8 cellular contexts compared by ENCODE assay signal in genomic region chr10:99658622-99659030, GRCh38. TPM values are rescaled to one million over a fixed set of nuclear protein-coding genes. Genes with fewer than 3 reads are reported as not detected.
A peak's percentile ranks its signal among the peaks of the same experiment; 100 is the strongest.
DNase-seq lines count a peak whose midpoint lies in the region; ATAC-seq and TF ChIP-seq lines count a peak whose summit lies in the region.

No MANE protein-coding gene starts in this region.

- TF ChIP-seq POLR2A in upper lobe of left lung (IDR thresholded peaks at IDR 0.05) = no peak

- ATAC-seq in upper lobe of left lung (ENCODE audit: low FRiP score in 2 of 2) = peak; percentile 21 to 57
- no peak for ATAC-seq in HG02759 (IDR thresholded peaks at IDR 0.05; ENCODE audit: unreplicated experiment)
- ATAC-seq in GM19324 (IDR thresholded peaks at IDR 0.05; ENCODE audit: low FRiP score, unreplicated experiment) = no peak

- 6 to 19% methylated on average over 24 of the region's 24 CpGs for WGBS in upper lobe of left lung, 2 donors

- H3K79me2 ChIP-seq in osteoblast (ENCODE audit: insufficient read depth, low read length) = peaks cover 49% of the 10 kb centered on the region

- peak overlapping the region; percentile 82 for H3K4me3 Mint-ChIP-seq in activated T-cell treated with anti-CD3 and anti-CD28 coated beads, Interleukin-2, amount 50 U/mL, for 24 hours

- TF ChIP-seq EP300 in upper lobe of left lung (IDR thresholded peaks at IDR 0.05) = peak in 1 of 4 donors; percentile 37

- H3K4me1 Mint-ChIP-seq in activated T-cell treated with anti-CD3 and anti-CD28 coated beads, Interleukin-2, amount 50 U/mL, for 24 hours (ENCODE audit: low read depth) = peaks cover 29% of the 10 kb centered on the region

- H3K9me3 Mint-ChIP-seq in activated T-cell treated with anti-CD3 and anti-CD28 coated beads, Interleukin-2, amount 50 U/mL, for 24 hours = no peaks in the 10 kb centered on the region

- H3K27me3 ChIP-seq in MG63 (no peaks in the 10 kb centered on the region), osteoblast (ENCODE audit: insufficient read depth, low read length) (no peaks in the 10 kb centered on the region), upper lobe of left lung (no peaks in the 10 kb centered on the region)

- H3K4me1 ChIP-seq in osteoblast (ENCODE audit: insufficient read depth, low read length) = peaks cover 36% of the 10 kb centered on the region
- H3K4me1 ChIP-seq in upper lobe of left lung = peaks cover 10 to 28% (median 15%) of the 10 kb centered on the region in 4 donors

- H3K9me3 ChIP-seq in MG63 (no peaks in the 10 kb centered on the region), osteoblast (ENCODE audit: low read depth, low read length) (no peaks in the 10 kb centered on the region), upper lobe of left lung (no peaks in the 10 kb centered on the region)

- H3K4me2 ChIP-seq in osteoblast (ENCODE audit: insufficient read depth, low read length) = peak overlapping the region; percentile 97

- DNase-seq in ELR (ENCODE audit: low read depth) (peak; percentile 52), MG63 (peak; percentile 45), foreskin fibroblast (peak; percentile 41 to 63), osteoblast (ENCODE audit: insufficient read length, low spot score, missing footprints) (peak; percentile 71), upper lobe of left lung (peak; percentile 60 to 75)
- DNase-seq in activated T-cell treated with anti-CD3 and anti-CD28 coated beads, Interleukin-2, amount 50 U/mL, for 24 hours = peak; percentile 72

- H3K27ac ChIP-seq in osteoblast (ENCODE audit: low read depth, low read length) (peak overlapping the region; percentile 78), upper lobe of left lung (peak overlapping the region; percentile 36 to 82 (median 74))

- peaks cover 10% of the 10 kb centered on the region for H4K20me1 ChIP-seq in osteoblast (ENCODE audit: insufficient read depth, low read length)

- peak overlapping the region; percentile 88 for H3K27ac Mint-ChIP-seq in activated T-cell treated with anti-CD3 and anti-CD28 coated beads, Interleukin-2, amount 50 U/mL, for 24 hours

- TF ChIP-seq CTCF in foreskin fibroblast (IDR thresholded peaks at IDR 0.05; ENCODE audit: low read depth, low read length) = no peak
- no peak for TF ChIP-seq CTCF in osteoblast (IDR thresholded peaks at IDR 0.05; ENCODE audit: extremely low read depth, low read depth, low read length)
- no peak for TF ChIP-seq CTCF in upper lobe of left lung (IDR thresholded peaks at IDR 0.05)

- H2AFZ ChIP-seq in osteoblast (ENCODE audit: low read length) = peak overlapping the region; percentile 93

- peak overlapping the region; percentile 80 for H3K4me3 ChIP-seq in MG63
- peak overlapping the region; percentile 86 to 94 for H3K4me3 ChIP-seq in foreskin fibroblast (ENCODE audit: low read depth in 1 of 2, low read length in 2 of 2)
- H3K4me3 ChIP-seq in osteoblast (ENCODE audit: insufficient read depth, low read length) = peak overlapping the region; percentile 93
- H3K4me3 ChIP-seq in upper lobe of left lung = peak overlapping the region; percentile 50 to 88 (median 82)

- peaks cover 15% of the 10 kb centered on the region for H3K36me3 Mint-ChIP-seq in activated T-cell treated with anti-CD3 and anti-CD28 coated beads, Interleukin-2, amount 50 U/mL, for 24 hours (ENCODE audit: low read depth)

- H3K36me3 ChIP-seq in MG63 (peaks cover 14% of the 10 kb centered on the region), osteoblast (ENCODE audit: insufficient read depth, low read length) (peaks cover 21% of the 10 kb centered on the region), upper lobe of left lung (peaks cover 0 to 3% (median 0%) of the 10 kb centered on the region in 4 donors)

- peaks cover 18% of the 10 kb centered on the region for H3K27me3 Mint-ChIP-seq in activated T-cell treated with anti-CD3 and anti-CD28 coated beads, Interleukin-2, amount 50 U/mL, for 24 hours

RNA-seq across cellular contexts. Expression of gene ENTPD7, which starts 0.7 kb away (rescaled TPM):
- total RNA-seq in MG63 (2014; rRNA removed; shearing (Covaris generic); ENCODE audit: low replicate concordance) = 9.8 and 11.8 TPM in 2 replicates
- total RNA-seq in osteoblast = 33.3 and 35.5 TPM in 2 replicates
- total RNA-seq in upper lobe of left lung = 10 to 100 TPM in 3 of 6 donors, 1 to 10 TPM in 3; 2.9 to 12.3 (median 9.3) TPM

RNA-seq across cellular contexts. Expression of gene SLC25A28, which starts 38.4 kb away (rescaled TPM):
- total RNA-seq in MG63 (2014; rRNA removed; shearing (Covaris generic); ENCODE audit: low replicate concordance) = 20.0 and 35.3 TPM in 2 replicates
- 16.2 and 16.3 TPM in 2 replicates for total RNA-seq in osteoblast
- 10 to 100 TPM; 25.7 to 53.4 (median 45.3) TPM for total RNA-seq in upper lobe of left lung

Comparison
In these comparisons a context has a peak if more than half of its experiments do, and no peak if none do; other contexts are left out.
1. ATAC-seq: peak in upper lobe of left lung (2 of 2); none in HG02759 (single experiment) and GM19324 (single experiment).
2. Peak in every context shown above with its lines, with median percentiles within 50 percentile points of each other: DNase-seq and H3K4me3 ChIP-seq.